ENCODE assay signal across 1 cellular context in the genomic region with DNA sequence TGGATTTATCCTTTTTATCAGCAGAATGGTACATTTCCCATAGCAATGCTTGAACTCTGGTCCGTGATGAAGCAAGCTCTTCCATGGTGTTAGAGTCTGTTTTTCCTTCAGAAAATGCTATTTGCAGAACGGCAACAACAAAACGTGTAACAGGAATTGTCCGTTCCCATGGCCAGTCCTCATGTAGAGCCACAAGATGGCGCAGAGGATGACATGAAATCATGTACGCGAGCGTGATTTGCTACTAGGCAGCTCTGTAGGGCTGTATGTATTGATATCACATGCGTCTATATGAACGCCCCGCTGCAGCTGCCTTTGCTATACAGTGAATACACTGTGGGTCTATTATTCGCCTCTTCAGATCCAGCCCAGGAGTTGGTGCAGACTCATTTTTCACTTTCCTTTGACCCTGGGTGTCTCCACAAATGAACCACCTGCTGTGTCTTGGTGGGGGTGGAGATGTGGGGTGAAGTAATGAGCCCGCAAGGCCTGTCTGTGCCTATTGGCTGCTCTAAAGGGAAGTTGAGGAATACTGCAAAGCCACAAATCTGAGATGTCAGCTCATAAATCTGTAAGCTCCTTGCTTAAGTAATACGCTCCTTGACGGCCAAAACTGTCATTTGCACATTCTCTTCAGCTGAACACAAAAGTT.
TF ChIP-seq lines count a peak whose summit lies in the region.

No MANE protein-coding gene starts in this region.

TF ChIP-seq in HepG2, 621 proteins besides CTCF, POLR2A, EP300 and RAD21 (continued from another document):
- TF ChIP-seq ZNF205 (CRISPR knock-in tag; IDR thresholded peaks at IDR 0.05) = peak; percentile 80; the same call in 1 of the 2 replicates
TF ChIP-seq in HepG2: peak in this region for 3.
